Comparison of ENCODE assay signal across 36 cellular contexts in the genomic region with DNA sequence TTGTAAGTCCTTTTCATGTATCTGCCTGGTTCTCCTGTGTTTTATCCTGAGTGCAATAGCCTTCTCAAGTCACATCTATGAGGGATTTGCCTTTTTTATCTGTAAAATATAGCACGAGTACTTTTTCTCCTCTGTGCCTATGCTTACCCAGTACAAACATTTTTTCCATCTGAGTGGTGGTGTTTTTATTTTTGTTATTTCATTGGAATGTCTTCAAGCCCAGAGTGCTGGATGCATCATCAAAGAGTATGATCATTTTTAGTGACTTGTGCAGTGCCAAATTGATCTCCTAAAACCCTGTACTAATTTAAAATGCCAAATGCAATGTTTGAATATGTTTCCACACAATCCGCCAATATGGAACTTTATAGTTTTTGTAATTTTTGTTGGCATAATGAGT.
"Had no signal": no experiment of that assay in that cellular context is flagged by ENCODE, and none has a peak within 500 bp of the region (broad histone marks: within the 10 kb centered on the region; RNA-seq: fewer than 3 reads in every experiment).

No MANE protein-coding gene starts in this region.

- H3K27ac ChIP-seq: ascending aorta, brain microvascular endothelial cell, coronary artery, dorsolateral prefrontal cortex, foreskin keratinocyte, heart right ventricle, left ventricle myocardium inferior, pancreas, prostate gland, uterus, VCaP had no signal

- H3K4me2 ChIP-seq: smooth muscle cell had no signal

- DNase-seq: activated CD4-positive, alpha-beta T cell treated with anti-CD3 and anti-CD28 coated beads for 4 hours; activated CD4-positive, alpha-beta T cell treated with anti-CD3 and anti-CD28 coated beads, Interleukin-2, amount 50 U/mL, for 48 hours; activated CD8-positive, alpha-beta memory T cell treated with anti-CD3 and anti-CD28 coated beads, Interleukin-2, amount 50 U/mL, for 4 hours; activated effector memory CD4-positive, alpha-beta T cell treated with anti-CD3 and anti-CD28 coated beads, Interleukin-2, amount 50 U/mL, for 16 hours; activated naive CD4-positive, alpha-beta T cell treated with anti-CD3 and anti-CD28 coated beads for 36 hours; activated naive CD8-positive, alpha-beta T cell treated with anti-CD3 and anti-CD28 coated beads for 36 hours; activated T-cell treated with anti-CD3 and anti-CD28 coated beads, Interleukin-2, amount 50 U/mL, for 1 hour; brain microvascular endothelial cell; dorsolateral prefrontal cortex; effector memory CD4-positive, alpha-beta T cell; erythroblast; foreskin keratinocyte; heart right ventricle; islet precursor cell; left ventricle myocardium inferior; mucosa of descending colon; naive B cell; nephron progenitor cell; pancreas; retina; stimulated activated CD4-positive, alpha-beta T cell treated with anti-CD3 and anti-CD28 coated beads, Interleukin-1b, Interleukin-23, amount 100 ng/mL, for 48 hours; stimulated activated CD4-positive, alpha-beta T cell treated with anti-CD3 and anti-CD28 coated beads, Interleukin-4, amount 100 ng/mL, for 4 hours; stimulated activated CD8-positive, alpha-beta memory T cell treated with anti-CD3 and anti-CD28 coated beads, Interleukin-4, amount 100 ng/mL, for 48 hours; stimulated activated naive CD8-positive, alpha-beta T cell treated with anti-CD3 and anti-CD28 coated beads, Interleukin-15, amount 100 ng/mL, for 72 hours; substantia nigra; T-helper 9 cell; uterus had no signal

- H3K9me3 Mint-ChIP-seq: activated naive CD4-positive, alpha-beta T cell treated with anti-CD3 and anti-CD28 coated beads for 36 hours; activated naive CD8-positive, alpha-beta T cell treated with anti-CD3 and anti-CD28 coated beads for 36 hours; activated T-helper 1 cell treated with anti-CD3 and anti-CD28 coated beads, Interleukin-12 subunit alpha, Interleukin-12 subunit beta, Interleukin-2, Interleukin-4 antibody, amounts not matched to agents 30 ng/mL and 10 ng/mL and 1 ng/mL, durations not matched to agents 14 hours and 24 hours and 36 hours; naive B cell; nephron progenitor cell; stimulated activated memory B cell treated with anti-CD40 and anti-IgM and Interleukin-4, amounts not matched to agents 10 μg/mL and 1 μg/mL and 100 μg/mL, for 72 hours; stimulated activated naive CD8-positive, alpha-beta T cell treated with anti-CD3 and anti-CD28 coated beads, Interleukin-15, amount 100 ng/mL, for 72 hours; type B pancreatic cell had no signal

- H3K4me3 Mint-ChIP-seq: activated naive CD4-positive, alpha-beta T cell treated with anti-CD3 and anti-CD28 coated beads for 36 hours; activated naive CD8-positive, alpha-beta T cell treated with anti-CD3 and anti-CD28 coated beads for 36 hours; activated T-helper 1 cell treated with anti-CD3 and anti-CD28 coated beads, Interleukin-12 subunit alpha, Interleukin-12 subunit beta, Interleukin-2, Interleukin-4 antibody, amounts not matched to agents 30 ng/mL and 10 ng/mL and 1 ng/mL, durations not matched to agents 14 hours and 24 hours and 36 hours; naive B cell; nephron progenitor cell; stimulated activated memory B cell treated with anti-CD40 and anti-IgM and Interleukin-4, amounts not matched to agents 10 μg/mL and 1 μg/mL and 100 μg/mL, for 72 hours; stimulated activated naive CD8-positive, alpha-beta T cell treated with anti-CD3 and anti-CD28 coated beads, Interleukin-15, amount 100 ng/mL, for 72 hours; type B pancreatic cell had no signal

- H3K27me3 ChIP-seq: ascending aorta, brain microvascular endothelial cell, dorsolateral prefrontal cortex, foreskin keratinocyte, heart right ventricle, pancreas, uterus had no signal

- H3K4me3 ChIP-seq: ascending aorta, coronary artery, dorsolateral prefrontal cortex, heart right ventricle, left ventricle myocardium inferior, mucosa of descending colon, pancreas, prostate gland, smooth muscle cell, uterus had no signal

- H3K36me3 ChIP-seq: pancreas, prostate gland, uterus had no signal

- H3K27me3 Mint-ChIP-seq: activated naive CD8-positive, alpha-beta T cell treated with anti-CD3 and anti-CD28 coated beads for 36 hours; naive B cell; stimulated activated memory B cell treated with anti-CD40 and anti-IgM and Interleukin-4, amounts not matched to agents 10 μg/mL and 1 μg/mL and 100 μg/mL, for 72 hours; stimulated activated naive CD8-positive, alpha-beta T cell treated with anti-CD3 and anti-CD28 coated beads, Interleukin-15, amount 100 ng/mL, for 72 hours; type B pancreatic cell had no signal

- H3K27ac Mint-ChIP-seq: activated naive CD4-positive, alpha-beta T cell treated with anti-CD3 and anti-CD28 coated beads for 36 hours; activated naive CD8-positive, alpha-beta T cell treated with anti-CD3 and anti-CD28 coated beads for 36 hours; activated T-helper 1 cell treated with anti-CD3 and anti-CD28 coated beads, Interleukin-12 subunit alpha, Interleukin-12 subunit beta, Interleukin-2, Interleukin-4 antibody, amounts not matched to agents 30 ng/mL and 10 ng/mL and 1 ng/mL, durations not matched to agents 14 hours and 24 hours and 36 hours; stimulated activated memory B cell treated with anti-CD40 and anti-IgM and Interleukin-4, amounts not matched to agents 10 μg/mL and 1 μg/mL and 100 μg/mL, for 72 hours; stimulated activated naive CD8-positive, alpha-beta T cell treated with anti-CD3 and anti-CD28 coated beads, Interleukin-15, amount 100 ng/mL, for 72 hours; type B pancreatic cell had no signal

- ATAC-seq: foreskin keratinocyte; heart right ventricle; mucosa of descending colon; pancreas; sciatic nerve; stimulated activated memory B cell treated with anti-CD40 and anti-IgM and Interleukin-4, amounts not matched to agents 10 μg/mL and 1 μg/mL and 100 μg/mL, for 72 hours; stimulated activated naive CD8-positive, alpha-beta T cell treated with anti-CD3 and anti-CD28 coated beads, Interleukin-15, amount 100 ng/mL, for 72 hours had no signal

- H3K9me3 ChIP-seq: ascending aorta, heart right ventricle, left ventricle myocardium inferior, mucosa of descending colon, pancreas, prostate gland, uterus had no signal

- H3K4me1 ChIP-seq: ascending aorta, foreskin keratinocyte, pancreas, prostate gland had no signal
